Comparison of ENCODE assay signal across 16 cellular contexts in genomic region chr1:225965231-225965630, GRCh38. TPM values are rescaled to one million over a fixed set of nuclear protein-coding genes. Genes with fewer than 3 reads are reported as not detected.
A peak's percentile ranks its signal among the peaks of the same experiment; 100 is the strongest.
DNase-seq lines count a peak whose midpoint lies in the region; ATAC-seq, FAIRE-seq and TF ChIP-seq lines count a peak whose summit lies in the region.
"Had no signal": no experiment of that assay in that cellular context is flagged by ENCODE, and none has a peak within 500 bp of the region (broad histone marks: within the 10 kb centered on the region; RNA-seq: fewer than 3 reads in every experiment).

No MANE protein-coding gene starts in this region.

- no peak for ATAC-seq in K562
- no peak for ATAC-seq in activated CD8-positive, alpha-beta memory T cell treated with anti-CD3 and anti-CD28 coated beads, Interleukin-2, amount 10 ng/mL, durations not matched to agents 7 days and 5 days
- ATAC-seq in GM18907 (IDR thresholded peaks at IDR 0.05; ENCODE audit: unreplicated experiment), result no peak
- ATAC-seq: A549 had no signal

- peaks cover 11% of the 10 kb centered on the region for H3K27me3 Mint-ChIP-seq in activated CD8-positive, alpha-beta memory T cell treated with anti-CD3 and anti-CD28 coated beads, Interleukin-2, amount 10 ng/mL, durations not matched to agents 7 days and 5 days

- intact Hi-C loops in K562 (cut with micrococcal nuclease), result no loop called here
- intact Hi-C loops in posterior vena cava (cut with DNase I), result no loop called here
- intact Hi-C loops in uterus (cut with DNase I; ENCODE audit: low total_unique reads), result no loop called here
- intact Hi-C loops in A673 (cut with micrococcal nuclease; ENCODE audit: unreplicated experiment), result no loop called here

- peaks cover 0 to 17% of the 10 kb centered on the region in 2 experiments; a peak in 3 of 5 replicates for H3K4me1 ChIP-seq in K562 (replicated peaks in 1 of 2; ENCODE audit: control insufficient read depth in 2 of 2, insufficient read depth in 2 of 2, low read length in 2 of 2)
- peaks cover 3 to 9% (median 6%) of the 10 kb centered on the region in 4 donors for H3K4me1 ChIP-seq in liver (ENCODE audit: control insufficient read depth in 4 of 4, insufficient read depth in 4 of 4, low read length in 3 of 4)
- H3K4me1 ChIP-seq in uterus, result no peaks in the 10 kb centered on the region
- H3K4me1 ChIP-seq in A673 (ENCODE audit: insufficient read depth, low read length, poor library complexity, severe bottlenecking), result no peaks in the 10 kb centered on the region
- H3K4me1 ChIP-seq: A549 had no signal

- no peaks in the 10 kb centered on the region for H3K4me1 Mint-ChIP-seq in activated CD8-positive, alpha-beta memory T cell treated with anti-CD3 and anti-CD28 coated beads, Interleukin-2, amount 10 ng/mL, durations not matched to agents 7 days and 5 days

- no peaks in the 10 kb centered on the region for H3K9me3 ChIP-seq in K562 (replicated peaks; ENCODE audit: control insufficient read depth, insufficient read depth, low read depth, low read length)
- no peaks in the 10 kb centered on the region for H3K9me3 ChIP-seq in liver (ENCODE audit: control insufficient read depth in 4 of 4, low read length in 3 of 4)
- H3K9me3 ChIP-seq in uterus, result no peaks in the 10 kb centered on the region
- no peaks in the 10 kb centered on the region for H3K9me3 ChIP-seq in A673 (ENCODE audit: low read depth, low read length, poor library complexity, severe bottlenecking)
- H3K9me3 ChIP-seq: A549, Caco-2 had no signal

- H3K36me3 ChIP-seq in K562 (ENCODE audit: control insufficient read depth, insufficient read depth, low read length), result no peaks in the 10 kb centered on the region
- no peaks in the 10 kb centered on the region for H3K36me3 ChIP-seq in liver (ENCODE audit: control insufficient read depth in 4 of 4, insufficient read depth in 3 of 4, low read depth in 1 of 4, low read length in 3 of 4)
- H3K36me3 ChIP-seq in uterus, result no peaks in the 10 kb centered on the region
- no peaks in the 10 kb centered on the region for H3K36me3 ChIP-seq in A673 (ENCODE audit: insufficient read depth, low read length, poor library complexity, severe bottlenecking)

- BruUV-seq in K562 (replicated peaks; lab: Mats Ljungman, UMichigan) (no TSS peak), A673 (replicated peaks; lab: Mats Ljungman, UMichigan) (no TSS peak)

- TF ChIP-seq CTCF in K562 (IDR thresholded peaks at IDR 0.05 in 2 of 3, conservative IDR thresholded peaks at IDR 0.05 in 1 of 3; ENCODE audit: insufficient read depth in 2 of 3, low read depth in 1 of 3, low read length in 3 of 3) (no peak), liver (IDR thresholded peaks at IDR 0.05; ENCODE audit: low read depth, low read length, missing input control) (no peak), uterus (IDR thresholded peaks at IDR 0.05) (no peak), A673 (conservative IDR thresholded peaks at IDR 0.05; ENCODE audit: low read depth, low read length) (no peak)

- no peak overlapping the region for H3K27ac Mint-ChIP-seq in activated CD8-positive, alpha-beta memory T cell treated with anti-CD3 and anti-CD28 coated beads, Interleukin-2, amount 10 ng/mL, durations not matched to agents 7 days and 5 days
- H3K27ac Mint-ChIP-seq: H9, IgD-negative memory B cell had no signal

- no peaks in the 10 kb centered on the region for H3K27me3 ChIP-seq in K562 (ENCODE audit: control insufficient read depth in 2 of 2, insufficient read depth in 2 of 2, low read length in 2 of 2)
- no peaks in the 10 kb centered on the region for H3K27me3 ChIP-seq in liver (ENCODE audit: control insufficient read depth in 4 of 4, insufficient read depth in 4 of 4, low read length in 3 of 4)
- H3K27me3 ChIP-seq in uterus, result no peaks in the 10 kb centered on the region
- H3K27me3 ChIP-seq in A673 (replicated peaks; ENCODE audit: insufficient read depth, low read depth, low read length, poor library complexity), result no peaks in the 10 kb centered on the region

- in situ Hi-C loops in K562 (cut with MboI), result no loop called here

- H4K20me1 ChIP-seq in K562 (replicated peaks; ENCODE audit: control insufficient read depth, insufficient read depth, low read length), result no peaks in the 10 kb centered on the region

- no peaks in the 10 kb centered on the region for H3K9me3 Mint-ChIP-seq in activated CD8-positive, alpha-beta memory T cell treated with anti-CD3 and anti-CD28 coated beads, Interleukin-2, amount 10 ng/mL, durations not matched to agents 7 days and 5 days (ENCODE audit: low read depth)
- H3K9me3 Mint-ChIP-seq: CD8-positive, alpha-beta memory T cell; IgD-negative memory B cell had no signal

- H3K4me3 Mint-ChIP-seq in activated CD8-positive, alpha-beta memory T cell treated with anti-CD3 and anti-CD28 coated beads, Interleukin-2, amount 10 ng/mL, durations not matched to agents 7 days and 5 days, result no peak overlapping the region
- H3K4me3 Mint-ChIP-seq: CD8-positive, alpha-beta memory T cell; H9; IgD-negative memory B cell had no signal

- WGBS in K562 (ENCODE audit: insufficient coverage, low coverage, missing lambda C conversion rate), result 31% methylated on average over 5 of the region's 5 CpGs
- WGBS in liver, result 42% methylated on average over 5 of the region's 5 CpGs

- TF ChIP-seq POLR2A in K562 (conservative IDR thresholded peaks at IDR 0.05), result no peak
- TF ChIP-seq POLR2A in uterus (IDR thresholded peaks at IDR 0.05), result no peak

- H3K9ac ChIP-seq in K562 (ENCODE audit: insufficient read depth in 1 of 2, low read depth in 2 of 2, low read length in 2 of 2) (no peak overlapping the region), liver (ENCODE audit: low read depth in 1 of 2, low read length in 2 of 2) (no peak overlapping the region)

- no peak overlapping the region for H3K4me3 ChIP-seq in K562
- no peak overlapping the region for H3K4me3 ChIP-seq in liver (ENCODE audit: low read depth in 1 of 3, low read length in 3 of 3)
- H3K4me3 ChIP-seq in uterus, result no peak overlapping the region
- no peak overlapping the region for H3K4me3 ChIP-seq in A673 (ENCODE audit: low read depth, low read length, poor library complexity, severe bottlenecking)
- H3K4me3 ChIP-seq: A549 had no signal

- no peak for TF ChIP-seq EP300 in K562 (IDR thresholded peaks at IDR 0.05; ENCODE audit: low read length)

- CTCF ChIA-PET in K562 (lab: Yijun Ruan, JAX; ENCODE audit: low intra/inter-chr PET ratio) (no interaction called here), A673 (lab: Charles Lee) (no interaction called here)
- CTCF ChIA-PET in activated CD8-positive, alpha-beta memory T cell treated with anti-CD3 and anti-CD28 coated beads, Interleukin-2, amount 10 ng/mL, durations not matched to agents 7 days and 5 days (lab: Charles Lee), result interaction anchor here (0.7 to 0.9 kb wide), 2 partner anchors 13 to 84 kb away, joined by 3 read pairs; no protein-coding TSS in a partner anchor

- no peak for TF ChIP-seq RAD21 in K562 (CRISPR knock-in tag; conservative IDR thresholded peaks at IDR 0.05 in 1 of 2, IDR thresholded peaks at IDR 0.05 in 1 of 2)
- peak in 1 of 2 donors; percentile 8 for TF ChIP-seq RAD21 in liver (IDR thresholded peaks at IDR 0.05)

- H3K27ac ChIP-seq in K562 (ENCODE audit: extremely low read depth, low read depth, low read length) (no peak overlapping the region), liver (ENCODE audit: low read depth in 1 of 2, low read length in 2 of 2) (peak overlapping the region in 1 of 2 donors; percentile 20), uterus (peak overlapping the region; percentile 9 to 53), A673 (ENCODE audit: low read depth, low read length, poor library complexity, severe bottlenecking) (no peak overlapping the region)
- H3K27ac ChIP-seq: A549 had no signal

- H3K79me2 ChIP-seq in K562 (ENCODE audit: control insufficient read depth, insufficient read depth, low read length), result no peaks in the 10 kb centered on the region

- DNase-seq in K562 (ENCODE audit: extremely low read depth in 1 of 4, low spot score in 3 of 4), result no peak
- peak; percentile 51 for DNase-seq in posterior vena cava (ENCODE audit: low spot score)
- DNase-seq in uterus, result peak in 1 of 2 donors; percentile 10
- no peak for DNase-seq in activated CD8-positive, alpha-beta memory T cell treated with anti-CD3 and anti-CD28 coated beads, Interleukin-2, amount 10 ng/mL, durations not matched to agents 7 days and 5 days
- no peak for DNase-seq in A673 (ENCODE audit: low spot score)
- DNase-seq: Caco-2; CD8-positive, alpha-beta memory T cell; GF-D8; GOT3; H9 had no signal

- no peak overlapping the region for H3K4me2 ChIP-seq in K562 (ENCODE audit: insufficient read depth, low read length)
- H3K4me2 ChIP-seq: A549 had no signal

- no peak for FAIRE-seq in K562 (lab: Jason Lieb, UNC)
- FAIRE-seq: A549 had no signal

- H2AFZ ChIP-seq in K562 (ENCODE audit: low read depth, low read length), result peak overlapping the region; percentile 42

- no peaks in the 10 kb centered on the region for H3K9me1 ChIP-seq in K562 (ENCODE audit: control insufficient read depth, insufficient read depth, low read length)

- POLR2A ChIA-PET in K562 (lab: Yijun Ruan, JAX) (interaction anchor here (0.7 kb wide), 1 partner anchor 160 kb away, joined by 3 read pairs; no protein-coding TSS in a partner anchor), A673 (lab: Charles Lee; ENCODE audit: low non-redundant PET) (no interaction called here)

- H3K36me3 Mint-ChIP-seq in activated CD8-positive, alpha-beta memory T cell treated with anti-CD3 and anti-CD28 coated beads, Interleukin-2, amount 10 ng/mL, durations not matched to agents 7 days and 5 days, result no peaks in the 10 kb centered on the region
- H3K36me3 Mint-ChIP-seq: CD8-positive, alpha-beta memory T cell; IgD-negative memory B cell had no signal

RNA-seq across cellular contexts. Expression of gene LEFTY2, which starts 24.2 kb away (rescaled TPM):
- total RNA-seq in K562 (2011; cell fraction: chromatin; rRNA removed; ENCODE audit: low replicate concordance), result 0.23 TPM in 1 of 2 replicates, not detected in the other
- not detected in 2 replicates for total RNA-seq in K562 (2011; cell fraction: nucleolus; rRNA removed)
- 0.29 TPM in 1 of 2 replicates, not detected in the other for total RNA-seq in K562 (2011; cell fraction: nucleoplasm; rRNA removed)
- total RNA-seq in K562 (2014; rRNA removed) (0.08 and 0.14 TPM in 2 replicates), K562 (2014; rRNA removed; fragmentation: Illumina TruSeq; extraction: Trizol) (not detected in 2 replicates), K562 (2015; rRNA removed; fragmentation: Illumina TruSeq; extraction: Trizol) (not detected in 2 replicates), K562 (2021) (not detected in 2 replicates), liver (under 1 TPM in 1 of 2 donors, not detected in 1; 0.09 TPM), posterior vena cava (1 to 10 TPM; 3.4 to 4.2 TPM), uterus (10 to 100 TPM in 3 of 4 donors, 1 to 10 TPM in 1; 6.1 to 41.6 (median 29.5) TPM), A673 (2021) (not detected in 2 replicates)
- polyA plus RNA-seq in K562 (2011; rRNA removed) (0.04 and 0.07 TPM in 2 replicates), K562 (2014; fragmentation: Illumina TruSeq; extraction: Trizol) (not detected in 2 replicates), K562 (2014; fragmentation: Nextera tagmentation; extraction: Ambion mirVana) (not detected), K562 (2014; rRNA removed) (0.78 TPM in 1 of 2 replicates, not detected in the other), liver (under 1 TPM in 1 of 2 donors, not detected in 1; 0.24 TPM)
- 0.03 and 0.06 TPM in 2 replicates for polyA plus RNA-seq in K562 (2011; cell fraction: cytosol; rRNA removed)
- 0.06 TPM in 1 of 2 replicates, not detected in the other for polyA plus RNA-seq in K562 (2011; cell fraction: nucleus; rRNA removed)
- 0.04 TPM in 2 replicates for polyA plus RNA-seq in K562 (2012)
- polyA minus RNA-seq in K562 (2011; rRNA and poly(A)+ RNA removed), result not detected in 2 replicates
- polyA minus RNA-seq in K562 (2011; cell fraction: cytosol; rRNA and poly(A)+ RNA removed), result not detected in 2 replicates
- polyA minus RNA-seq in K562 (2011; cell fraction: nucleus; rRNA and poly(A)+ RNA removed), result not detected in 2 replicates
- not detected for total RNA-seq in activated CD8-positive, alpha-beta memory T cell treated with anti-CD3 and anti-CD28 coated beads, Interleukin-2, amount 10 ng/mL, durations not matched to agents 7 days and 5 days
- total RNA-seq: Caco-2; CD8-positive, alpha-beta memory T cell; HT-29 had no signal
- polyA plus RNA-seq: A549; BJ; CD8-positive, alpha-beta memory T cell had no signal

RNA-seq across cellular contexts. Expression of gene SDE2, which starts 33.9 kb away (rescaled TPM):
- 30.3 and 54.4 TPM in 2 replicates for total RNA-seq in K562 (2011; cell fraction: chromatin; rRNA removed; ENCODE audit: low replicate concordance)
- total RNA-seq in K562 (2011; cell fraction: nucleolus; rRNA removed), result 21.3 and 22.5 TPM in 2 replicates
- total RNA-seq in K562 (2011; cell fraction: nucleoplasm; rRNA removed), result 40.9 and 49.1 TPM in 2 replicates
- total RNA-seq in K562 (2014; rRNA removed) (44.9 and 46.0 TPM in 2 replicates), K562 (2014; rRNA removed; fragmentation: Illumina TruSeq; extraction: Trizol) (62.3 and 72.5 TPM in 2 replicates), K562 (2015; rRNA removed; fragmentation: Illumina TruSeq; extraction: Trizol) (42.7 and 43.0 TPM in 2 replicates), K562 (2021) (45.3 and 50.5 TPM in 2 replicates), liver (10 to 100 TPM; 15.6 to 53.7 TPM), posterior vena cava (10 to 100 TPM; 17.9 to 18.0 TPM), uterus (10 to 100 TPM; 12.3 to 41.7 (median 17.2) TPM), A673 (2021) (26.7 and 27.7 TPM in 2 replicates)
- polyA plus RNA-seq in K562 (2011; rRNA removed) (35.6 and 49.1 TPM in 2 replicates), K562 (2014; fragmentation: Illumina TruSeq; extraction: Trizol) (35.7 and 39.9 TPM in 2 replicates), K562 (2014; fragmentation: Nextera tagmentation; extraction: Ambion mirVana) (10 to 100 TPM; 14.3 to 19.3 TPM), K562 (2014; rRNA removed) (44.6 and 46.1 TPM in 2 replicates), liver (1 to 10 TPM; 4.7 to 6.5 TPM)
- 19.9 and 37.9 TPM in 2 replicates for polyA plus RNA-seq in K562 (2011; cell fraction: cytosol; rRNA removed)
- 10.7 and 11.3 TPM in 2 replicates for polyA plus RNA-seq in K562 (2011; cell fraction: nucleus; rRNA removed)
- 13.2 and 19.6 TPM in 2 replicates for polyA plus RNA-seq in K562 (2012)
- polyA minus RNA-seq in K562 (2011; rRNA and poly(A)+ RNA removed), result 55.7 and 62.4 TPM in 2 replicates
- polyA minus RNA-seq in K562 (2011; cell fraction: cytosol; rRNA and poly(A)+ RNA removed), result 24.8 and 29.7 TPM in 2 replicates
- polyA minus RNA-seq in K562 (2011; cell fraction: nucleus; rRNA and poly(A)+ RNA removed), result 11.2 and 15.9 TPM in 2 replicates
- 10 to 100 TPM; 16.6 to 20.9 TPM for total RNA-seq in activated CD8-positive, alpha-beta memory T cell treated with anti-CD3 and anti-CD28 coated beads, Interleukin-2, amount 10 ng/mL, durations not matched to agents 7 days and 5 days

RNA-seq across cellular contexts. Expression of gene PYCR2, which starts 41.2 kb away (rescaled TPM):
- total RNA-seq in K562 (2011; cell fraction: chromatin; rRNA removed; ENCODE audit: low replicate concordance), result 118 and 268 TPM in 2 replicates
- 193 and 210 TPM in 2 replicates for total RNA-seq in K562 (2011; cell fraction: nucleolus; rRNA removed)
- 181 and 191 TPM in 2 replicates for total RNA-seq in K562 (2011; cell fraction: nucleoplasm; rRNA removed)
- total RNA-seq in K562 (2014; rRNA removed) (162 and 176 TPM in 2 replicates), K562 (2014; rRNA removed; fragmentation: Illumina TruSeq; extraction: Trizol) (75.2 and 76.7 TPM in 2 replicates), K562 (2015; rRNA removed; fragmentation: Illumina TruSeq; extraction: Trizol) (79.2 and 83.5 TPM in 2 replicates), K562 (2021) (200 and 219 TPM in 2 replicates), liver (10 to 100 TPM; 26.9 to 39.0 TPM), posterior vena cava (10 to 100 TPM; 41.7 to 45.9 TPM), uterus (10 to 100 TPM; 19.5 to 66.4 (median 38.8) TPM), A673 (2021) (49.5 and 52.5 TPM in 2 replicates)
- polyA plus RNA-seq in K562 (2011; rRNA removed) (127 and 246 TPM in 2 replicates), K562 (2014; fragmentation: Illumina TruSeq; extraction: Trizol) (154 and 187 TPM in 2 replicates), K562 (2014; fragmentation: Nextera tagmentation; extraction: Ambion mirVana) (1 to 10 TPM; 5.5 to 7.9 TPM), K562 (2014; rRNA removed) (195 and 208 TPM in 2 replicates), liver (10 to 100 TPM; 16.8 to 41.0 TPM)
- 168 and 216 TPM in 2 replicates for polyA plus RNA-seq in K562 (2011; cell fraction: cytosol; rRNA removed)
- 321 and 394 TPM in 2 replicates for polyA plus RNA-seq in K562 (2011; cell fraction: nucleus; rRNA removed)
- polyA plus RNA-seq in K562 (2012), result 161 and 213 TPM in 2 replicates
- polyA minus RNA-seq in K562 (2011; rRNA and poly(A)+ RNA removed), result 79.4 and 82.2 TPM in 2 replicates
- polyA minus RNA-seq in K562 (2011; cell fraction: cytosol; rRNA and poly(A)+ RNA removed), result 58.5 and 79.5 TPM in 2 replicates
- 66.8 and 85.3 TPM in 2 replicates for polyA minus RNA-seq in K562 (2011; cell fraction: nucleus; rRNA and poly(A)+ RNA removed)
- 100 to 1,000 TPM; 103 to 106 TPM for total RNA-seq in activated CD8-positive, alpha-beta memory T cell treated with anti-CD3 and anti-CD28 coated beads, Interleukin-2, amount 10 ng/mL, durations not matched to agents 7 days and 5 days

Comparison
In these comparisons a context has a peak if more than half of its experiments do, and no peak if none do; other contexts are left out.
1. H3K27ac ChIP-seq: peak in uterus (2 of 2); none in K562 (single experiment) and A673 (single experiment).